ENCODE assay signal across 8 cellular contexts in genomic region chr20:36092424-36093024, GRCh38.
A peak's percentile ranks its signal among the peaks of the same experiment; 100 is the strongest.
DNase-seq lines count a peak whose midpoint lies in the region; ATAC-seq and TF ChIP-seq lines count a peak whose summit lies in the region.

No MANE protein-coding gene starts in this region.

- H3K27me3 Mint-ChIP-seq in nephron (ENCODE audit: low read depth), result peaks cover 60% of the 10 kb centered on the region

- H3K9me3 ChIP-seq in esophagus squamous epithelium, result no peaks in the 10 kb centered on the region

- in situ Hi-C loops in GM13976 (cut with MboI; ENCODE audit: low sequenced_read_pairs, unreplicated experiment), result no loop called here

- peak in 1 of 4 donors; percentile 1 for TF ChIP-seq POLR2A in esophagus squamous epithelium (IDR thresholded peaks at IDR 0.05)

- intact Hi-C loops in esophagus squamous epithelium (cut with DNase I), result no loop called here

- DNase-seq in 8988T (peak; percentile 57), GM13976 (ENCODE audit: low spot score) (peak; percentile 69), esophagus squamous epithelium (lab: John Stamatoyannopoulos, UW) (no peak)
- DNase-seq in activated CD4-positive, alpha-beta T cell treated with anti-CD3 and anti-CD28 coated beads, Interleukin-2, amount 50 U/mL, for 48 hours, result peak; percentile 16 to 18
- DNase-seq in stimulated activated naive CD4-positive, alpha-beta T cell treated with Interleukin-2 at 50 U/mL for 16 hours (lab: John Stamatoyannopoulos, UW), result no peak

- H3K27me3 ChIP-seq in esophagus squamous epithelium, result peaks cover 0 to 20% (median 0%) of the 10 kb centered on the region in 4 donors

- peak overlapping the region; percentile 60 to 94 (median 81) for H3K4me3 ChIP-seq in esophagus squamous epithelium

- ATAC-seq in HG03159 (IDR thresholded peaks at IDR 0.05; ENCODE audit: unreplicated experiment) (no peak), GM21447 (IDR thresholded peaks at IDR 0.05; ENCODE audit: unreplicated experiment) (no peak)

- peak overlapping the region; percentile 89 to 93 (median 90) for H3K27ac ChIP-seq in esophagus squamous epithelium

- no CpG with 5 or more reads among the region's 85 CpGs for WGBS in esophagus squamous epithelium, 2 donors

- peak overlapping the region; percentile 94 to 96 (median 94) for H3K4me3 Mint-ChIP-seq in nephron

- H3K4me1 Mint-ChIP-seq in nephron, result peaks cover 21% of the 10 kb centered on the region

- H3K27ac Mint-ChIP-seq in nephron, result peak overlapping the region; percentile 64 to 93 (median 90)

- H3K36me3 Mint-ChIP-seq in nephron (ENCODE audit: low read depth), result no peaks in the 10 kb centered on the region

- no peaks in the 10 kb centered on the region for H3K36me3 ChIP-seq in esophagus squamous epithelium

- TF ChIP-seq CTCF in GM13976 (IDR thresholded peaks at IDR 0.05; ENCODE audit: borderline replicate concordance, control extremely low read depth, extremely low read depth, insufficient read depth, missing control alignments) (no peak), esophagus squamous epithelium (IDR thresholded peaks at IDR 0.05) (no peak), nephron (IDR thresholded peaks at IDR 0.05; ENCODE audit: unreplicated experiment in 3 of 3) (no peak)

- H3K9me3 Mint-ChIP-seq in nephron, result no peaks in the 10 kb centered on the region

- H3K4me1 ChIP-seq in esophagus squamous epithelium, result peaks cover 9 to 74% (median 32%) of the 10 kb centered on the region in 3 donors

Comparison
In these comparisons a context has a peak if more than half of its experiments do, and no peak if none do; other contexts are left out.
1. DNase-seq: peak in 8988T (single experiment), GM13976 (single experiment) and activated CD4-positive, alpha-beta T cell treated with anti-CD3 and anti-CD28 coated beads, Interleukin-2, amount 50 U/mL, for 48 hours (2 of 2); none in esophagus squamous epithelium (single experiment) and stimulated activated naive CD4-positive, alpha-beta T cell treated with Interleukin-2 at 50 U/mL for 16 hours (single experiment).